ENCODE assay signal across 12 cellular contexts in genomic region chr2:43185146-43185545, GRCh38. TPM values are rescaled to one million over a fixed set of nuclear protein-coding genes. Genes with fewer than 3 reads are reported as not detected.
A peak's percentile ranks its signal among the peaks of the same experiment; 100 is the strongest.
DNase-seq lines count a peak whose midpoint lies in the region; ATAC-seq and TF ChIP-seq lines count a peak whose summit lies in the region.
"Had no signal": no experiment of that assay in that cellular context is flagged by ENCODE, and none has a peak within 500 bp of the region (broad histone marks: within the 10 kb centered on the region; RNA-seq: fewer than 3 reads in every experiment).

No MANE protein-coding gene starts in this region.

- H3K4me3 Mint-ChIP-seq in natural killer cell treated with Interleukin-12 subunit alpha and Interleukin-12 subunit beta and Interleukin-15 and Interleukin-18, amount 100 ng/mL, for 72 hours = peak overlapping the region; percentile 58
- H3K4me3 Mint-ChIP-seq in natural killer cell = no peak overlapping the region
- H3K4me3 Mint-ChIP-seq in stimulated activated naive CD8-positive, alpha-beta T cell treated with anti-CD3 and anti-CD28 coated beads, Interleukin-15, Interleukin-2, amounts not matched to agents 100 ng/mL and 50 ng/mL, for 24 hours = no peak overlapping the region

- H3K27ac Mint-ChIP-seq in natural killer cell treated with Interleukin-12 subunit alpha and Interleukin-12 subunit beta and Interleukin-15 and Interleukin-18, amount 100 ng/mL, for 72 hours = peak overlapping the region; percentile 40 to 72
- H3K27ac Mint-ChIP-seq in natural killer cell = no peak overlapping the region
- H3K27ac Mint-ChIP-seq in stimulated activated naive CD8-positive, alpha-beta T cell treated with anti-CD3 and anti-CD28 coated beads, Interleukin-15, Interleukin-2, amounts not matched to agents 100 ng/mL and 50 ng/mL, for 24 hours = peak overlapping the region; percentile 88

- intact Hi-C loops in natural killer cell (cut with micrococcal nuclease) (no loop called here), left lung (cut with DNase I) (no loop called here)

- H3K27me3 ChIP-seq in duodenal mucosa (ENCODE audit: control insufficient read depth in 1 of 2, insufficient read depth in 2 of 2, low read length in 2 of 2) (no peaks in the 10 kb centered on the region), left lung (no peaks in the 10 kb centered on the region)
- H3K27me3 ChIP-seq: esophagus muscularis mucosa had no signal

- H3K36me3 Mint-ChIP-seq in natural killer cell treated with Interleukin-12 subunit alpha and Interleukin-12 subunit beta and Interleukin-15 and Interleukin-18, amount 100 ng/mL, for 72 hours = no peaks in the 10 kb centered on the region
- H3K36me3 Mint-ChIP-seq in natural killer cell = no peaks in the 10 kb centered on the region
- H3K36me3 Mint-ChIP-seq in stimulated activated naive CD8-positive, alpha-beta T cell treated with anti-CD3 and anti-CD28 coated beads, Interleukin-15, Interleukin-2, amounts not matched to agents 100 ng/mL and 50 ng/mL, for 24 hours (ENCODE audit: low read depth) = peaks cover 5% of the 10 kb centered on the region

- peaks cover 42 to 51% of the 10 kb centered on the region in 2 donors for H3K4me1 ChIP-seq in duodenal mucosa (ENCODE audit: control insufficient read depth in 1 of 2, insufficient read depth in 2 of 2, low read length in 2 of 2)
- H3K4me1 ChIP-seq in left lung = peaks cover 0 to 6% of the 10 kb centered on the region in 2 donors

- no peaks in the 10 kb centered on the region for H3K27me3 Mint-ChIP-seq in natural killer cell treated with Interleukin-12 subunit alpha and Interleukin-12 subunit beta and Interleukin-15 and Interleukin-18, amount 100 ng/mL, for 72 hours
- peaks cover 0 to 2% of the 10 kb centered on the region in 2 donors for H3K27me3 Mint-ChIP-seq in natural killer cell (ENCODE audit: low read depth in 2 of 2)
- H3K27me3 Mint-ChIP-seq in stimulated activated naive CD8-positive, alpha-beta T cell treated with anti-CD3 and anti-CD28 coated beads, Interleukin-15, Interleukin-2, amounts not matched to agents 100 ng/mL and 50 ng/mL, for 24 hours = no peaks in the 10 kb centered on the region

- no peaks in the 10 kb centered on the region for H3K36me3 ChIP-seq in duodenal mucosa (ENCODE audit: control insufficient read depth in 1 of 2, insufficient read depth in 2 of 2, low read length in 2 of 2)
- no peaks in the 10 kb centered on the region for H3K36me3 ChIP-seq in left lung
- H3K36me3 ChIP-seq: esophagus muscularis mucosa had no signal

- TF ChIP-seq CTCF in natural killer cell (IDR thresholded peaks at IDR 0.05) = no peak
- no peak for TF ChIP-seq CTCF in left lung (IDR thresholded peaks at IDR 0.05)

- H3K4me1 Mint-ChIP-seq in natural killer cell treated with Interleukin-12 subunit alpha and Interleukin-12 subunit beta and Interleukin-15 and Interleukin-18, amount 100 ng/mL, for 72 hours (ENCODE audit: low read depth in 2 of 2) = peaks cover 19 to 32% of the 10 kb centered on the region in 2 donors
- H3K4me1 Mint-ChIP-seq in natural killer cell = peaks cover 22 to 48% of the 10 kb centered on the region in 2 donors
- peaks cover 53% of the 10 kb centered on the region for H3K4me1 Mint-ChIP-seq in stimulated activated naive CD8-positive, alpha-beta T cell treated with anti-CD3 and anti-CD28 coated beads, Interleukin-15, Interleukin-2, amounts not matched to agents 100 ng/mL and 50 ng/mL, for 24 hours (ENCODE audit: low read depth)

- H3K27ac ChIP-seq in duodenal mucosa (ENCODE audit: low read depth, low read length) (no peak overlapping the region), left lung (no peak overlapping the region)
- H3K27ac ChIP-seq: esophagus muscularis mucosa, psoas muscle had no signal

- no peaks in the 10 kb centered on the region for H3K9me3 Mint-ChIP-seq in natural killer cell treated with Interleukin-12 subunit alpha and Interleukin-12 subunit beta and Interleukin-15 and Interleukin-18, amount 100 ng/mL, for 72 hours
- H3K9me3 Mint-ChIP-seq in natural killer cell = no peaks in the 10 kb centered on the region
- no peaks in the 10 kb centered on the region for H3K9me3 Mint-ChIP-seq in stimulated activated naive CD8-positive, alpha-beta T cell treated with anti-CD3 and anti-CD28 coated beads, Interleukin-15, Interleukin-2, amounts not matched to agents 100 ng/mL and 50 ng/mL, for 24 hours

- peak overlapping the region; percentile 41 to 51 for H3K9ac ChIP-seq in duodenal mucosa (ENCODE audit: low read depth in 1 of 2, low read length in 2 of 2)

- H3K4me3 ChIP-seq in duodenal mucosa (ENCODE audit: low read depth in 1 of 2, low read length in 2 of 2) (no peak overlapping the region), left lung (no peak overlapping the region)
- H3K4me3 ChIP-seq: esophagus muscularis mucosa, psoas muscle had no signal

- no peak for DNase-seq in natural killer cell treated with Interleukin-12 subunit alpha and Interleukin-12 subunit beta and Interleukin-15 and Interleukin-18, amount 100 ng/mL, for 72 hours (ENCODE audit: low spot score)
- no peak for DNase-seq in natural killer cell
- DNase-seq in RKO (ENCODE audit: low spot score) = peak; percentile 19
- DNase-seq in medulla oblongata (ENCODE audit: extremely low spot score) = no peak
- no peak for DNase-seq in left lung
- DNase-seq in cerebellar nuclear complex (lab: John Stamatoyannopoulos, UW) = no peak
- DNase-seq: psoas muscle; stimulated activated CD4-positive, alpha-beta T cell treated with anti-CD3 and anti-CD28 coated beads, Interleukin-1b, Interleukin-23, amount 100 ng/mL, for 48 hours; T1000 had no signal

- peak in 1 of 2 donors; percentile 69 for ATAC-seq in natural killer cell treated with Interleukin-12 subunit alpha and Interleukin-12 subunit beta and Interleukin-15 and Interleukin-18, amount 100 ng/mL, for 72 hours
- ATAC-seq in natural killer cell (no peak), left lung (no peak)
- ATAC-seq: psoas muscle had no signal

- H3K9me3 ChIP-seq in duodenal mucosa (ENCODE audit: control insufficient read depth in 1 of 2, low read length in 2 of 2) = no peaks in the 10 kb centered on the region
- no peaks in the 10 kb centered on the region for H3K9me3 ChIP-seq in left lung
- H3K9me3 ChIP-seq: esophagus muscularis mucosa, psoas muscle had no signal

RNA-seq across cellular contexts. Expression of gene ZFP36L2, which starts 41.3 kb away (rescaled TPM):
- 10 to 100 TPM; 22.3 to 24.7 TPM for total RNA-seq in natural killer cell treated with Interleukin-12 subunit alpha and Interleukin-12 subunit beta and Interleukin-15 and Interleukin-18, amount 100 ng/mL, for 72 hours
- total RNA-seq in natural killer cell (100 to 1,000 TPM; 376 to 428 (median 418) TPM), left lung (100 to 1,000 TPM in 1 of 2 donors, 10 to 100 TPM in 1; 72.2 to 112 TPM)

Comparison
In these comparisons a context has a peak if more than half of its experiments do, and no peak if none do; other contexts are left out.
1. H3K27ac Mint-ChIP-seq: peak in natural killer cell treated with Interleukin-12 subunit alpha and Interleukin-12 subunit beta and Interleukin-15 and Interleukin-18, amount 100 ng/mL, for 72 hours (2 of 2) and stimulated activated naive CD8-positive, alpha-beta T cell treated with anti-CD3 and anti-CD28 coated beads, Interleukin-15, Interleukin-2, amounts not matched to agents 100 ng/mL and 50 ng/mL, for 24 hours (single experiment); none in natural killer cell (0 of 2).